In genomic region chr17:82435103-82435502, GRCh38 we compare ENCODE assay signal across 15 cellular contexts. TPM values are rescaled to one million over a fixed set of nuclear protein-coding genes. Genes with fewer than 3 reads are reported as not detected.
DNase-seq lines count a peak whose midpoint lies in the region; ATAC-seq and TF ChIP-seq lines count a peak whose summit lies in the region.
"Had no signal": no experiment of that assay in that cellular context is flagged by ENCODE, and none has a peak within 500 bp of the region (broad histone marks: within the 10 kb centered on the region; RNA-seq: fewer than 3 reads in every experiment).

No MANE protein-coding gene starts in this region.

- no peak for TF ChIP-seq CTCF in WTC11 (IDR thresholded peaks at IDR 0.05)
- no peak for TF ChIP-seq CTCF in right atrium auricular region (IDR thresholded peaks at IDR 0.05)

- H3K9me3 ChIP-seq in BLaER1: no peaks in the 10 kb centered on the region
- H3K9me3 ChIP-seq in GM23248 (ENCODE audit: low read depth): no peaks in the 10 kb centered on the region
- no peaks in the 10 kb centered on the region for H3K9me3 ChIP-seq in right atrium auricular region
- H3K9me3 ChIP-seq: left lung, pancreas had no signal

- H3K4me1 Mint-ChIP-seq in WTC11: no peaks in the 10 kb centered on the region

- H3K27me3 Mint-ChIP-seq in WTC11 (ENCODE audit: low read depth): no peaks in the 10 kb centered on the region

- 68 to 72% methylated on average over 12 of the region's 12 CpGs for WGBS in GM23248 (ENCODE audit: low coverage in 1 of 2, low lambda C conversion rate in 2 of 2, missing lambda C conversion rate in 2 of 2), 2 experiments

- H4K20me1 ChIP-seq in BLaER1 (peaks cover 7% of the 10 kb centered on the region; the same call in 1 of the 2 replicates), GM23248 (ENCODE audit: insufficient read depth) (no peaks in the 10 kb centered on the region)

- H3K4me3 Mint-ChIP-seq in WTC11: no peak overlapping the region

- H2AFZ ChIP-seq in GM23248: no peak overlapping the region

- ATAC-seq in WTC11: no peak
- ATAC-seq in GM18861 (IDR thresholded peaks at IDR 0.05; ENCODE audit: unreplicated experiment): no peak
- no peak for ATAC-seq in GM19351 (IDR thresholded peaks at IDR 0.05; ENCODE audit: unreplicated experiment)
- ATAC-seq: left lung, pancreas had no signal

- H3K4me2 ChIP-seq in BLaER1 (peak overlapping the region; percentile 80), GM23248 (ENCODE audit: unreplicated experiment) (no peak overlapping the region)

- peak overlapping the region; percentile 59 for H3K27ac ChIP-seq in BLaER1
- no peak overlapping the region for H3K27ac ChIP-seq in GM23248
- H3K27ac ChIP-seq in right atrium auricular region: no peak overlapping the region
- H3K27ac ChIP-seq: coronary artery, left lung, pancreas, VCaP had no signal

- CTCF ChIA-PET in WTC11 (lab: Charles Lee): interaction anchor here (1.9 kb wide), 1 partner anchor 11 kb away, joined by 7 read pairs; no protein-coding TSS in a partner anchor

- H3K9me2 ChIP-seq in GM23248 (ENCODE audit: insufficient read depth): no peaks in the 10 kb centered on the region

- in situ Hi-C loops in GM23248 (cut with MboI): no loop called here

- H3K9me3 Mint-ChIP-seq in WTC11: no peaks in the 10 kb centered on the region

- H3K4me3 ChIP-seq in BLaER1: no peak overlapping the region
- no peak overlapping the region for H3K4me3 ChIP-seq in GM23248
- no peak overlapping the region for H3K4me3 ChIP-seq in right atrium auricular region
- H3K4me3 ChIP-seq: coronary artery, left lung, pancreas had no signal

- H3K36me3 Mint-ChIP-seq in WTC11: no peaks in the 10 kb centered on the region

- H3K36me3 ChIP-seq in BLaER1: peaks cover 54% of the 10 kb centered on the region
- H3K36me3 ChIP-seq in GM23248 (ENCODE audit: low read depth): no peaks in the 10 kb centered on the region
- peaks cover 7% of the 10 kb centered on the region for H3K36me3 ChIP-seq in right atrium auricular region
- H3K36me3 ChIP-seq: pancreas had no signal

- no peak overlapping the region for H3K27ac Mint-ChIP-seq in WTC11

- H3F3A ChIP-seq in GM23248 (ENCODE audit: insufficient read depth): no peaks in the 10 kb centered on the region

- H3K27me3 ChIP-seq in BLaER1 (no peaks in the 10 kb centered on the region), GM23248 (replicated peaks; ENCODE audit: insufficient read depth) (no peaks in the 10 kb centered on the region), right atrium auricular region (no peaks in the 10 kb centered on the region)
- H3K27me3 ChIP-seq: left lung, pancreas had no signal

- POLR2A ChIA-PET in WTC11 (lab: Charles Lee): no interaction called here

- H3K4me1 ChIP-seq in BLaER1 (peaks cover 84% of the 10 kb centered on the region), GM23248 (ENCODE audit: insufficient read depth) (no peaks in the 10 kb centered on the region), right atrium auricular region (no peaks in the 10 kb centered on the region)

- H3K79me2 ChIP-seq in GM23248 (ENCODE audit: insufficient read depth): no peaks in the 10 kb centered on the region

- DNase-seq in GM23248 (peak; percentile 24), WTC11 (ENCODE audit: low spot score) (no peak), myocyte (ENCODE audit: low read depth) (peak; percentile 64), right atrium auricular region (ENCODE audit: low spot score) (no peak), RKO (ENCODE audit: low spot score) (no peak)
- DNase-seq: activated effector memory CD4-positive, alpha-beta T cell treated with Interleukin-2 at 50 U/mL for 16 hours; foreskin melanocyte; left lung; stimulated activated CD4-positive, alpha-beta T cell treated with anti-CD3 and anti-CD28 coated beads, Interleukin-4, amount 100 ng/mL, for 1 hour had no signal

- H3K9ac ChIP-seq in BLaER1 (0 out of 2 replicates have a peak overlapping the region, but pooled peaks have one; percentile 15), GM23248 (no peak overlapping the region)

TF ChIP-seq in WTC11, 78 proteins besides CTCF, POLR2A, EP300 and RAD21:
- TF ChIP-seq ZNF423 (CRISPR knock-in tag; IDR thresholded peaks at IDR 0.05) (0 out of 2 replicates have a peak, but pooled peaks have one; percentile 12), ETV6 (CRISPR knock-in tag; IDR thresholded peaks at IDR 0.05) (no peak)
TF ChIP-seq in WTC11: peak in this region for 1.

RNA-seq across cellular contexts. Expression of gene CYBC1, which starts 15.4 kb away (rescaled TPM):
- total RNA-seq in GM23248 (2014; rRNA removed; shearing (Covaris generic)): 66.5 and 93.6 TPM in 2 replicates
- polyA plus RNA-seq in GM23248 (2016; fragmentation: Nextera tagmentation; extraction: Ambion mirVana): 54.0 and 58.3 TPM in 2 replicates
- total RNA-seq in WTC11 (2021) (61.5 to 71.7 TPM (median 65.5 TPM) in 3 replicates), myocyte (59.0 and 62.2 TPM in 2 replicates), right atrium auricular region (10 to 100 TPM; 14.9 to 34.9 TPM)
- polyA plus RNA-seq in myocyte (2012): 46.9 TPM

RNA-seq across cellular contexts. Expression of gene OGFOD3, which starts 16.7 kb away (rescaled TPM):
- total RNA-seq in GM23248 (2014; rRNA removed; shearing (Covaris generic)): 34.1 and 44.7 TPM in 2 replicates
- 38.1 and 43.6 TPM in 2 replicates for polyA plus RNA-seq in GM23248 (2016; fragmentation: Nextera tagmentation; extraction: Ambion mirVana)
- total RNA-seq in WTC11 (2021) (20.4 to 24.0 TPM (median 22.5 TPM) in 3 replicates), myocyte (37.4 and 53.4 TPM in 2 replicates), right atrium auricular region (10 to 100 TPM; 26.4 to 32.4 TPM)
- 30.9 TPM for polyA plus RNA-seq in myocyte (2012)

RNA-seq across cellular contexts. Expression of gene HEXD, which starts 17.0 kb away (rescaled TPM):
- 5.9 and 9.7 TPM in 2 replicates for total RNA-seq in GM23248 (2014; rRNA removed; shearing (Covaris generic))
- 4.1 and 5.7 TPM in 2 replicates for polyA plus RNA-seq in GM23248 (2016; fragmentation: Nextera tagmentation; extraction: Ambion mirVana)
- total RNA-seq in WTC11 (2021) (36.0 to 40.0 TPM (median 37.1 TPM) in 3 replicates), myocyte (30.2 and 41.8 TPM in 2 replicates), right atrium auricular region (10 to 100 TPM; 11.3 to 15.6 TPM)
- polyA plus RNA-seq in myocyte (2012): 14.7 TPM

RNA-seq across cellular contexts. Expression of gene NARF, which starts 23.4 kb away (rescaled TPM):
- 55.2 and 69.0 TPM in 2 replicates for total RNA-seq in GM23248 (2014; rRNA removed; shearing (Covaris generic))
- 67.2 and 70.2 TPM in 2 replicates for polyA plus RNA-seq in GM23248 (2016; fragmentation: Nextera tagmentation; extraction: Ambion mirVana)
- total RNA-seq in WTC11 (2021) (96.7 to 125 TPM (median 117 TPM) in 3 replicates), myocyte (55.4 and 66.1 TPM in 2 replicates), right atrium auricular region (10 to 100 TPM; 51.4 to 54.8 TPM)
- polyA plus RNA-seq in myocyte (2012): 82.0 TPM

Comparison
In these comparisons a context has a peak if more than half of its experiments do, and no peak if none do; other contexts are left out.
1. DNase-seq: peak in GM23248 (single experiment) and myocyte (single experiment); none in WTC11 (single experiment), right atrium auricular region (single experiment) and RKO (single experiment).